In genomic region chr2:174004311-174004695, GRCh38 we compare ENCODE assay signal across 2 cellular contexts.
TF ChIP-seq lines count a peak whose summit lies in the region.

No MANE protein-coding gene starts in this region.

TF ChIP-seq in HepG2, 621 proteins besides CTCF, POLR2A, EP300 and RAD21:
- no peak for TF ChIP-seq ZNF7 (CRISPR knock-in tag; IDR thresholded peaks at IDR 0.05)
- 0 out of 2 replicates have a peak, but pooled peaks have one; percentile 17 for TF ChIP-seq ZNF816 (CRISPR knock-in tag; IDR thresholded peaks at IDR 0.05; ENCODE audit: borderline replicate concordance)
- 0 out of 2 replicates have a peak, but pooled peaks have one; percentile 4 for TF ChIP-seq AHDC1 (CRISPR knock-in tag; IDR thresholded peaks at IDR 0.05; ENCODE audit: borderline replicate concordance)
- no peak for TF ChIP-seq CREB1 (IDR thresholded peaks at IDR 0.05)
- TF ChIP-seq CREB1 (CRISPR knock-in tag; IDR thresholded peaks at IDR 0.05): 0 out of 2 replicates have a peak, but pooled peaks have one; percentile 9
- TF ChIP-seq RFXAP (CRISPR knock-in tag; IDR thresholded peaks at IDR 0.05; ENCODE audit: borderline replicate concordance): no peak
TF ChIP-seq in HepG2: peak in this region for 3.

TF ChIP-seq in GM12891, 5 proteins besides CTCF, POLR2A, EP300 and RAD21:
- TF ChIP-seq TAF1 (IDR thresholded peaks at IDR 0.05; ENCODE audit: low read depth, low read length): no peak
- no peak for TF ChIP-seq SPI1 (IDR thresholded peaks at IDR 0.05; ENCODE audit: low read depth, low read length)
- no peak for TF ChIP-seq POU2F2 (IDR thresholded peaks at IDR 0.05; ENCODE audit: low read depth, low read length)
- no peak for TF ChIP-seq POLR2AphosphoS5 (IDR thresholded peaks at IDR 0.05; ENCODE audit: low read depth, low read length)
- TF ChIP-seq PAX5 (IDR thresholded peaks at IDR 0.05; ENCODE audit: insufficient read depth, low read length, severe bottlenecking): no peak
